Comparison of ENCODE assay signal across 1 cellular context in the genomic region with DNA sequence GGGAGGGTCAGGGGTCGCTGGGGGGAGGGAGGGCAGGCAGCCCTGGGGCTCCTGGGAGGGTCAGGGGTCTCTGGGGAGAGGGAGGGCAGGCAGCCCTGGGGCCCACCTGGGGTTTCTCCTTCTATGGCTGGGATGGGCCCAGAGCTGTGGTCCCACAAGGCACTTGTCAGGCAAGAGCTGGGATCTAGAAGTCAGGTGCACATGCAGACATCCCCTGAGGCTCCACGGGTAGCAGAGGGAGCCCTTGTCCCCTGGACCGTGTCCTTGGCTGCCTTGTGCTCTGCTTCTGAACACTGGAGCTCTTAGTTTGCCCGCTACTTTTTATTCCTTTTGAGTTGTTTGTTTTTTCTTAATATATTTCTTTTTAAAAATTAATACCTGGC.
TF ChIP-seq lines count a peak whose summit lies in the region.

No MANE protein-coding gene starts in this region.

TF ChIP-seq in HCT116, 20 proteins besides CTCF, POLR2A, EP300 and RAD21:
- TF ChIP-seq CBX3 (IDR thresholded peaks at IDR 0.05; ENCODE audit: low read depth), result no peak
- no peak for TF ChIP-seq POLR2AphosphoS5 (IDR thresholded peaks at IDR 0.05; ENCODE audit: low read depth, low read length)
- TF ChIP-seq EZH2phosphoT487 (IDR thresholded peaks at IDR 0.05; ENCODE audit: borderline replicate concordance), result no peak
- no peak for TF ChIP-seq TCF7L2 (IDR thresholded peaks at IDR 0.05; ENCODE audit: borderline replicate concordance, extremely low read depth, insufficient read depth, insufficient read length)
- no peak for TF ChIP-seq EGR1 (IDR thresholded peaks at IDR 0.05; ENCODE audit: low read depth)
- no peak for TF ChIP-seq EZH2 (IDR thresholded peaks at IDR 0.05)
- no peak for TF ChIP-seq ELF1 (IDR thresholded peaks at IDR 0.05; ENCODE audit: borderline replicate concordance, low read depth)
- TF ChIP-seq ZNF274 (IDR thresholded peaks at IDR 0.05; ENCODE audit: low read depth, low read length), result no peak
- TF ChIP-seq, protein P1, sequence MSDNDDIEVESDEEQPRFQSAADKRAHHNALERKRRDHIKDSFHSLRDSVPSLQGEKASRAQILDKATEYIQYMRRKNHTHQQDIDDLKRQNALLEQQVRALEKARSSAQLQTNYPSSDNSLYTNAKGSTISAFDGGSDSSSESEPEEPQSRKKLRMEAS (IDR thresholded peaks at IDR 0.05), result no peak
- TF ChIP-seq ZFX (IDR thresholded peaks at IDR 0.05), result no peak
- no peak for TF ChIP-seq JUND (IDR thresholded peaks at IDR 0.05)
- TF ChIP-seq SIN3A (IDR thresholded peaks at IDR 0.05; ENCODE audit: low read depth), result no peak
